ENCODE assay signal across 1 cellular context in the genomic region with DNA sequence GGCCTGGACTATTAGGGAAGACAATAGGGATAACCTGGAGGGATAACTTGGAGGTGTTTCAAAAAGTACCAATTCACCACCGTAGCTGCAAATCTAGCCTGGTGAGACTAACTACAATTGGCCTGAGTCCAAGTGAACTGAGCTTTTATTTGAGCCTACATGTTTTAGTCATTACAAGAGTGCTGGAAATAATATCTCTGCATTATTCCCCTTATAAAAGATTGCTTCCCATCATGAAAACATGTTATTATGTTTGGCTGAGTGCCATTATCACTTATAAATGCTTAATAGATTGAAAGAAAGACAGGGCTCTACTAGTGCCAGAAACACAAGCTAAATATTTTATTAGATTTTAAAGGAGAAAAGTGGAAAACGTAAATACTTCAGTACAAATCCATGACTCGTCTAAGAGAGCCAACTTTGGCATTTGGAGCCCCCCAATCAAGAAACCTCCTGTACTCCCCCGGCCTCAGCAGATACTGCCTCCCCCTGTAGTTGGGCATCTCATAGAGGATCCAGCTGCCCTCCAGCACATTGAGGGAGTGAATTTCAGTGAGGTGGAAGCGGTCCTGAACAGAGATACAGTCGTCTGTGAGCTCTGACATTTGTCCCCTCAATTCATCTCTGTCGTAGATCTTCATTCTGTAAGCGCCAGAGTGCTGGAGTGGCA.
TF ChIP-seq lines count a peak whose summit lies in the region.

No MANE protein-coding gene starts in this region.

TF ChIP-seq in HepG2, 621 proteins besides CTCF, POLR2A, EP300 and RAD21:
- TF ChIP-seq ZSCAN29 (CRISPR knock-in tag; conservative IDR thresholded peaks at IDR 0.05) (no peak), NFATC3 (CRISPR knock-in tag; IDR thresholded peaks at IDR 0.05) (no peak), TBP (CRISPR knock-in tag; IDR thresholded peaks at IDR 0.05) (no peak), ZNF784 (CRISPR knock-in tag; IDR thresholded peaks at IDR 0.05; ENCODE audit: borderline replicate concordance) (no peak), ZFP36L1 (CRISPR knock-in tag; IDR thresholded peaks at IDR 0.05) (no peak)
TF ChIP-seq in HepG2: peak in this region for 0.
